9 cellular contexts compared by ENCODE assay signal in genomic region chr9:99056876-99057664, GRCh38. TPM values are rescaled to one million over a fixed set of nuclear protein-coding genes. Genes with fewer than 3 reads are reported as not detected.
A peak's percentile ranks its signal among the peaks of the same experiment; 100 is the strongest.
DNase-seq lines count a peak whose midpoint lies in the region; ATAC-seq and TF ChIP-seq lines count a peak whose summit lies in the region.
"Had no signal": no experiment of that assay in that cellular context is flagged by ENCODE, and none has a peak within 500 bp of the region (broad histone marks: within the 10 kb centered on the region; RNA-seq: fewer than 3 reads in every experiment).

No MANE protein-coding gene starts in this region.

- DNase-seq in AG04449 (ENCODE audit: low read depth, low spot score) (peak; percentile 74), glomerular visceral epithelial cell (ENCODE audit: extremely low spot score) (peak; percentile 58), omental fat pad (ENCODE audit: low spot score) (no peak), NCI-H446 treated with DMSO at 0.1 percent for 48 hours (lab: John Stamatoyannopoulos, UW) (no peak), NCI-H82 (lab: John Stamatoyannopoulos, UW) (no peak), iPS-NIHi7 (ENCODE audit: extremely low spot score) (no peak)
- peak; percentile 71 for DNase-seq in activated CD4-positive, alpha-beta T cell treated with anti-CD3 and anti-CD28 coated beads, Interleukin-2, amount 10 ng/mL, durations not matched to agents 24 days and 14 days

- H3K4me1 Mint-ChIP-seq in activated CD4-positive, alpha-beta T cell treated with anti-CD3 and anti-CD28 coated beads, Interleukin-2, amount 10 ng/mL, durations not matched to agents 24 days and 14 days, result peaks cover 71% of the 10 kb centered on the region

- H3K4me3 Mint-ChIP-seq in activated CD4-positive, alpha-beta T cell treated with anti-CD3 and anti-CD28 coated beads, Interleukin-2, amount 10 ng/mL, durations not matched to agents 24 days and 14 days, result peak overlapping the region; percentile 77

- peak overlapping the region; percentile 82 for H3K27ac Mint-ChIP-seq in activated CD4-positive, alpha-beta T cell treated with anti-CD3 and anti-CD28 coated beads, Interleukin-2, amount 10 ng/mL, durations not matched to agents 24 days and 14 days

- CTCF ChIA-PET in AG04449 (lab: Yijun Ruan, JAX), result interaction anchor here (0.9 to 1.6 kb wide), 5 partner anchors 10 to 20 kb away, joined by 3 to 4 read pairs (median 3); no protein-coding TSS in a partner anchor

- POLR2A ChIA-PET in AG04449 (lab: Yijun Ruan, JAX), result interaction anchor here (1.3 kb wide), 1 partner anchor 47 kb away, joined by 5 read pairs; the partner anchor contains the start of gene TGFBR1

- peak; percentile 33 for ATAC-seq in GM21390 (IDR thresholded peaks at IDR 0.05; ENCODE audit: unreplicated experiment)
- ATAC-seq in omental fat pad (ENCODE audit: low FRiP score), result no peak
- ATAC-seq: SK-N-SH treated with all-trans-retinoic acid at 6 μM for 48 hours had no signal

- H3K36me3 Mint-ChIP-seq in activated CD4-positive, alpha-beta T cell treated with anti-CD3 and anti-CD28 coated beads, Interleukin-2, amount 10 ng/mL, durations not matched to agents 24 days and 14 days (ENCODE audit: low read depth), result peaks cover 20% of the 10 kb centered on the region

- no peak overlapping the region for H3K4me3 ChIP-seq in AG04449 (ENCODE audit: low read depth, low read length)

- no peaks in the 10 kb centered on the region for H3K27me3 Mint-ChIP-seq in activated CD4-positive, alpha-beta T cell treated with anti-CD3 and anti-CD28 coated beads, Interleukin-2, amount 10 ng/mL, durations not matched to agents 24 days and 14 days

- intact Hi-C loops in activated CD4-positive, alpha-beta T cell treated with anti-CD3 and anti-CD28 coated beads, Interleukin-2, amount 10 ng/mL, durations not matched to agents 24 days and 14 days (cut with micrococcal nuclease), result loop anchor here (2.0 to 10.0 kb wide), 6 partner anchors 36 to 1028 kb away; partner anchors contain the start of gene NR4A3

- TF ChIP-seq CTCF in AG04449 (IDR thresholded peaks at IDR 0.05; ENCODE audit: insufficient read depth, low read length, missing control alignments), result no peak
- TF ChIP-seq CTCF in omental fat pad (IDR thresholded peaks at IDR 0.05), result no peak

- peaks cover 14% of the 10 kb centered on the region for H3K9me3 Mint-ChIP-seq in activated CD4-positive, alpha-beta T cell treated with anti-CD3 and anti-CD28 coated beads, Interleukin-2, amount 10 ng/mL, durations not matched to agents 24 days and 14 days

RNA-seq across cellular contexts. Expression of gene TGFBR1, which starts 47.8 kb away (rescaled TPM):
- 29.7 and 35.3 TPM in 2 replicates for total RNA-seq in activated CD4-positive, alpha-beta T cell treated with anti-CD3 and anti-CD28 coated beads, Interleukin-2, amount 10 ng/mL, durations not matched to agents 24 days and 14 days
- total RNA-seq in omental fat pad, result 10 to 100 TPM; 20.9 to 35.2 (median 30.9) TPM

Comparison
In these comparisons a context has a peak if more than half of its experiments do, and no peak if none do; other contexts are left out.
1. DNase-seq: peak in AG04449 (single experiment), activated CD4-positive, alpha-beta T cell treated with anti-CD3 and anti-CD28 coated beads, Interleukin-2, amount 10 ng/mL, durations not matched to agents 24 days and 14 days (single experiment) and glomerular visceral epithelial cell (single experiment); none in omental fat pad (single experiment), NCI-H446 treated with DMSO at 0.1 percent for 48 hours (single experiment), NCI-H82 (single experiment) and iPS-NIHi7 (single experiment).